25 cellular contexts compared by ENCODE assay signal in genomic region chr22:43325176-43325575, GRCh38. TPM values are rescaled to one million over a fixed set of nuclear protein-coding genes. Genes with fewer than 3 reads are reported as not detected.
DNase-seq lines count a peak whose midpoint lies in the region; TF ChIP-seq lines count a peak whose summit lies in the region.
"Had no signal": no experiment of that assay in that cellular context is flagged by ENCODE, and none has a peak within 500 bp of the region (broad histone marks: within the 10 kb centered on the region; RNA-seq: fewer than 3 reads in every experiment).

No MANE protein-coding gene starts in this region.

- H3K4me3 Mint-ChIP-seq in endodermal cell (no peak overlapping the region), neural progenitor cell (peak overlapping the region; percentile 39)
- H3K4me3 Mint-ChIP-seq: CD14-positive monocyte; CD4-positive, alpha-beta memory T cell; CD4-positive, CD25-positive, alpha-beta regulatory T cell; CD8-positive, alpha-beta memory T cell had no signal

- H3K27me3 ChIP-seq in endodermal cell (ENCODE audit: control insufficient read depth, insufficient read depth, low read length, poor library complexity, severe bottlenecking) (peaks cover 10% of the 10 kb centered on the region), neural progenitor cell (no peaks in the 10 kb centered on the region), spleen (replicated peaks in 1 of 7) (peaks cover 0 to 5% (median 0%) of the 10 kb centered on the region in 7 donors), WERI-Rb-1 (ENCODE audit: insufficient read depth, low read depth, severe bottlenecking) (no peaks in the 10 kb centered on the region)
- H3K27me3 ChIP-seq: BE2C, BLaER1 had no signal

- TF ChIP-seq CTCF in endodermal cell (conservative IDR thresholded peaks at IDR 0.05) (no peak), neural progenitor cell (IDR thresholded peaks at IDR 0.05) (no peak), spleen (IDR thresholded peaks at IDR 0.05 in 8 of 11, conservative IDR thresholded peaks at IDR 0.05 in 3 of 11) (no peak), WERI-Rb-1 (IDR thresholded peaks at IDR 0.05; ENCODE audit: low read depth, low read length) (no peak)

- H4K20me1 ChIP-seq in neural progenitor cell (ENCODE audit: low read depth) = peaks cover 81% of the 10 kb centered on the region
- H4K20me1 ChIP-seq: BLaER1 had no signal

- H3K36me3 Mint-ChIP-seq in endodermal cell (ENCODE audit: low read depth) = no peaks in the 10 kb centered on the region
- no peaks in the 10 kb centered on the region for H3K36me3 Mint-ChIP-seq in neural progenitor cell
- H3K36me3 Mint-ChIP-seq: CD14-positive monocyte; CD4-positive, alpha-beta memory T cell; CD4-positive, CD25-positive, alpha-beta regulatory T cell; CD8-positive, alpha-beta memory T cell had no signal

- H3K27ac ChIP-seq in endodermal cell (ENCODE audit: low read depth, low read length) (peak overlapping the region; percentile 87), neural progenitor cell (no peak overlapping the region), spleen (no peak overlapping the region), WERI-Rb-1 (no peak overlapping the region)
- H3K27ac ChIP-seq: BLaER1 had no signal

- intact Hi-C loops in spleen (cut with DNase I; ENCODE audit: low total_unique reads) = no loop called here

- peaks cover 38% of the 10 kb centered on the region for H3F3A ChIP-seq in neural progenitor cell (ENCODE audit: low read depth)

- DNase-seq in endodermal cell (no peak), neural progenitor cell (ENCODE audit: low spot score) (no peak), spleen (peak; percentile 16), SW 1271 (lab: John Stamatoyannopoulos, UW) (no peak), WERI-Rb-1 (no peak), cerebellum (ENCODE audit: low spot score) (no peak)
- DNase-seq: 8988T; ACHN; BE2C; C1 segment of cervical spinal cord; CD4-positive, alpha-beta memory T cell; CD4-positive, CD25-positive, alpha-beta regulatory T cell; CD8-positive, alpha-beta memory T cell; COR-L47; DMS 273 treated with DMSO at 0.1 percent for 48 hours; DMS153; DMS53; DMS79; DND-41; EL; GDM1 had no signal

- peak overlapping the region; percentile 68 for H3K4me2 ChIP-seq in neural progenitor cell
- H3K4me2 ChIP-seq: BLaER1 had no signal

- H3K4me1 ChIP-seq in endodermal cell (ENCODE audit: control insufficient read depth, insufficient read depth, low read length) (peaks cover 6% of the 10 kb centered on the region), neural progenitor cell (peaks cover 81% of the 10 kb centered on the region), spleen (peaks cover 3 to 20% (median 5%) of the 10 kb centered on the region in 6 donors)
- H3K4me1 ChIP-seq: BE2C had no signal

- peaks cover 19% of the 10 kb centered on the region for H3K27me3 Mint-ChIP-seq in endodermal cell (ENCODE audit: insufficient read depth)
- peaks cover 7% of the 10 kb centered on the region for H3K27me3 Mint-ChIP-seq in neural progenitor cell (ENCODE audit: insufficient read depth, low read depth)
- H3K27me3 Mint-ChIP-seq: CD4-positive, alpha-beta memory T cell had no signal

- H3K4me1 Mint-ChIP-seq in endodermal cell = peaks cover 10% of the 10 kb centered on the region
- peaks cover 45% of the 10 kb centered on the region for H3K4me1 Mint-ChIP-seq in neural progenitor cell

- no peak overlapping the region for H3K4me3 ChIP-seq in endodermal cell (ENCODE audit: low read length)
- H3K4me3 ChIP-seq in neural progenitor cell = no peak overlapping the region
- no peak overlapping the region for H3K4me3 ChIP-seq in spleen
- H3K4me3 ChIP-seq in WERI-Rb-1 (ENCODE audit: low read depth, low read length) = no peak overlapping the region
- H3K4me3 ChIP-seq: BLaER1, GM12878 had no signal

- H3K27ac Mint-ChIP-seq in endodermal cell = no peak overlapping the region
- peak overlapping the region; percentile 61 for H3K27ac Mint-ChIP-seq in neural progenitor cell
- H3K27ac Mint-ChIP-seq: CD14-positive monocyte; CD4-positive, alpha-beta memory T cell; CD4-positive, CD25-positive, alpha-beta regulatory T cell; CD8-positive, alpha-beta memory T cell had no signal

- TF ChIP-seq POLR2A in spleen (IDR thresholded peaks at IDR 0.05) = no peak

- 97% methylated on average over 10 to 13 of the region's 13 CpGs for WGBS in endodermal cell (ENCODE audit: insufficient coverage in 1 of 2, insufficient read length in 1 of 2), 2 experiments
- WGBS in spleen, 5 donors = 87 to 95% (median 94%) methylated on average over 13 of the region's 13 CpGs

- peaks cover 11% of the 10 kb centered on the region for H3K79me2 ChIP-seq in neural progenitor cell (ENCODE audit: low read depth)

- H3K9me3 Mint-ChIP-seq in endodermal cell (no peaks in the 10 kb centered on the region), neural progenitor cell (no peaks in the 10 kb centered on the region)
- H3K9me3 Mint-ChIP-seq: CD4-positive, alpha-beta memory T cell; CD4-positive, CD25-positive, alpha-beta regulatory T cell; CD8-positive, alpha-beta memory T cell had no signal

- H3K9ac ChIP-seq in endodermal cell (ENCODE audit: extremely low read depth, low read length, poor library complexity, severe bottlenecking) = no peak overlapping the region
- no peak overlapping the region for H3K9ac ChIP-seq in neural progenitor cell
- H3K9ac ChIP-seq: BLaER1 had no signal

- H3K9me3 ChIP-seq in endodermal cell (ENCODE audit: control insufficient read depth, low read length) = no peaks in the 10 kb centered on the region
- no peaks in the 10 kb centered on the region for H3K9me3 ChIP-seq in neural progenitor cell (ENCODE audit: low read depth)
- peaks cover 0 to 8% (median 0%) of the 10 kb centered on the region in 8 donors for H3K9me3 ChIP-seq in spleen
- H3K9me3 ChIP-seq in WERI-Rb-1 (ENCODE audit: severe bottlenecking) = no peaks in the 10 kb centered on the region
- H3K9me3 ChIP-seq: BE2C, BLaER1 had no signal

- no peak overlapping the region for H2AFZ ChIP-seq in neural progenitor cell (replicated peaks)

- H3K36me3 ChIP-seq in endodermal cell (ENCODE audit: control insufficient read depth, insufficient read depth, low read length) = no peaks in the 10 kb centered on the region
- no peaks in the 10 kb centered on the region for H3K36me3 ChIP-seq in neural progenitor cell
- H3K36me3 ChIP-seq in spleen = no peaks in the 10 kb centered on the region
- H3K36me3 ChIP-seq in WERI-Rb-1 = no peaks in the 10 kb centered on the region
- H3K36me3 ChIP-seq: BE2C, BLaER1 had no signal

RNA-seq across cellular contexts. Expression of gene SCUBE1, which starts 18.0 kb away (rescaled TPM):
- total RNA-seq in endodermal cell (under 1 TPM; 0.13 to 0.95 TPM), neural progenitor cell (ENCODE audit: low replicate concordance) (25.9 and 35.3 TPM in 2 replicates), spleen (10 to 100 TPM; 12.5 to 43.5 (median 20.3) TPM), cerebellum (1.7 TPM)
- 32.3 TPM for polyA plus RNA-seq in endodermal cell (2013, experiment 1 of 2)
- polyA plus RNA-seq in endodermal cell (2013, experiment 2 of 2) = 25.2 TPM
- polyA plus RNA-seq in spleen = 1 to 10 TPM in 2 of 3 donors, under 1 TPM in 1; 0.46 to 3.0 (median 2.0) TPM
- total RNA-seq: CD4-positive, alpha-beta memory T cell; GM12878 had no signal
- polyA plus RNA-seq: AG04450; CD4-positive, alpha-beta memory T cell; CD4-positive, CD25-positive, alpha-beta regulatory T cell; CD8-positive, alpha-beta memory T cell; GM12878 had no signal
